ENCODE assay signal across 8 cellular contexts in the genomic region with DNA sequence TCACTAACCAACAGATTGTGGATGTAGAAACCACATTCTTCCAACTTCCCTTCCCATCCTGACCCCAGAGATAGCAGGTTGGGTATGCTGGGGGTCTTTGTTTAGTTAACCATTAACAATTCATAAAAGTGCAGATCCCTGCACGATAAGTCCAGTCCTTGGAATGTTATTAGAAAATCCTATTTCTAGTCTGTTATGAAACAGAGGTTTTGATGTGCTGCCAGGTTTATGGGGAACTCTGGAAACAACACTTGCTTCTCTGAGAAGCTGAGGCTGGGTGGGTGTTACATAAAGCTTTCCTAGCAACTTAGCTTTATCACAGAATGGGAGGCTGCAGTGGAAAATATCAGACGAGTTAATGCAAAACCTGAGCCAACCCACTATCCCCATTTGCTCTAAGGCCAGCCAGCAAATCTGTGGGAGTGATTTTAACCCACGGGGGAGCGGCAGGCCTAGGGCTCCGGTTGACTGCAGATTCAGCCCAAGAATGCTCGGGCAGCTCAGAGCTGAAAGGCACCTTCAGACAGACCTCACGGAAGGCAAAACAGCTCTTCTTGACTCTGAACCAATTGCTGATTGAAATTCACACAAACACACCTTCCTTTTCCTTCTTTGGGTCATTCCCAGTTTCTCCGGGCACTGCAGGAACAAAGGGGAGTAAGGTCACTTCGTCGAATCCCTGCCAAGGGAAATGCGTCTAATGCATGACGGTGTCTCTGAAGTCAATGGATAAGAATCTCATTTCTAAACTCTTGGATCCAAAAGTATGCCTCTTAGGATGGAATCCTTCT.
DNase-seq lines count a peak whose midpoint lies in the region; ATAC-seq, FAIRE-seq and TF ChIP-seq lines count a peak whose summit lies in the region.

No MANE protein-coding gene starts in this region.

- intact Hi-C loops in vagina (cut with DNase I) = loop anchor here (2.0 to 10.0 kb wide), 5 partner anchors 37 to 361 kb away; partner anchors contain the start of gene IRF2BP2

- H3K4me1 Mint-ChIP-seq in activated T-cell treated with anti-CD3 and anti-CD28 coated beads, Interleukin-2, amount 50 U/mL, for 4 hours (ENCODE audit: low read depth) = peaks cover 61% of the 10 kb centered on the region

- H3K4me3 Mint-ChIP-seq in activated T-cell treated with anti-CD3 and anti-CD28 coated beads, Interleukin-2, amount 50 U/mL, for 4 hours = no peak overlapping the region

- DNase-seq in A549 (ENCODE audit: low read depth in 1 of 2, low spot score in 1 of 2) = no peak
- DNase-seq in NCI-H2227 treated with DMSO at 0.1 percent for 48 hours (lab: John Stamatoyannopoulos, UW) = peak; percentile 39
- DNase-seq in dermis microvascular lymphatic vessel endothelial cell (ENCODE audit: low read depth in 2 of 2) = peak; percentile 64 to 88
- peak; percentile 71 for DNase-seq in myocyte (ENCODE audit: low read depth)
- no peak for DNase-seq in vagina (ENCODE audit: extremely low spot score in 2 of 2)
- DNase-seq in activated T-cell treated with anti-CD3 and anti-CD28 coated beads, Interleukin-2, amount 50 U/mL, for 4 hours = no peak

- no peak for TF ChIP-seq POLR2A in A549 (IDR thresholded peaks at IDR 0.05; ENCODE audit: low read length)
- no peak for TF ChIP-seq POLR2A in vagina (IDR thresholded peaks at IDR 0.05)

- CTCF ChIA-PET in A549 (lab: Yijun Ruan, JAX) = interaction anchor here (0.7 to 3.7 kb wide), 6 partner anchors 66 to 362 kb away, joined by 3 to 22 read pairs (median 3); partner anchors contain the start of gene IRF2BP2

- POLR2A ChIA-PET in A549 (lab: Yijun Ruan, JAX) = interaction anchor here (4.7 kb wide), 1 partner anchor 110 kb away, joined by 171 read pairs; the partner anchor contains the start of gene IRF2BP2

- FAIRE-seq in A549 (lab: Jason Lieb, UNC) = no peak

- H3K36me3 ChIP-seq in vagina = no peaks in the 10 kb centered on the region

- no peaks in the 10 kb centered on the region for H3K36me3 Mint-ChIP-seq in activated T-cell treated with anti-CD3 and anti-CD28 coated beads, Interleukin-2, amount 50 U/mL, for 4 hours (ENCODE audit: insufficient read depth)

- ATAC-seq in A549 (no peak), GM21825 (IDR thresholded peaks at IDR 0.05; ENCODE audit: unreplicated experiment) (no peak), GM18868 (IDR thresholded peaks at IDR 0.05; ENCODE audit: unreplicated experiment) (no peak)
- no peak for ATAC-seq in activated T-cell treated with anti-CD3 and anti-CD28 coated beads, Interleukin-2, amount 50 U/mL, for 4 hours

- TF ChIP-seq RAD21 in A549 (conservative IDR thresholded peaks at IDR 0.05 in 1 of 2, IDR thresholded peaks at IDR 0.05 in 1 of 2) = 0 out of 5 replicates have a peak, but pooled peaks of 1 of the 2 experiments have one; percentile 12

- H3K4me2 ChIP-seq in A549 = peak overlapping the region; percentile 68

- H3K27me3 ChIP-seq in vagina = no peaks in the 10 kb centered on the region

- 80% methylated on average over 12 of the region's 12 CpGs for WGBS in A549 (ENCODE audit: missing lambda C conversion rate)

- no peaks in the 10 kb centered on the region for H3K27me3 Mint-ChIP-seq in activated T-cell treated with anti-CD3 and anti-CD28 coated beads, Interleukin-2, amount 50 U/mL, for 4 hours (ENCODE audit: low read depth)

- H3K4me3 ChIP-seq in A549 = no peak overlapping the region
- no peak overlapping the region for H3K4me3 ChIP-seq in vagina

- H3K9me3 Mint-ChIP-seq in activated T-cell treated with anti-CD3 and anti-CD28 coated beads, Interleukin-2, amount 50 U/mL, for 4 hours = no peaks in the 10 kb centered on the region

- no peak for TF ChIP-seq CTCF in A549 (IDR thresholded peaks at IDR 0.05)
- TF ChIP-seq CTCF in vagina (IDR thresholded peaks at IDR 0.05) = no peak

- H3K9me3 ChIP-seq in A549 (no peaks in the 10 kb centered on the region), vagina (no peaks in the 10 kb centered on the region)

- H3K27ac ChIP-seq in A549 (peak overlapping the region; percentile 86 to 87), vagina (peak overlapping the region; percentile 91)

- H3K4me1 ChIP-seq in A549 (peaks cover 56% of the 10 kb centered on the region), vagina (peaks cover 73% of the 10 kb centered on the region)

- peak in 1 of 2 experiments; percentile 25; a peak in 2 of 5 replicates for TF ChIP-seq EP300 in A549 (IDR thresholded peaks at IDR 0.05)

TF ChIP-seq in A549, 52 proteins besides CTCF, POLR2A, EP300 and RAD21:
- 0 out of 2 replicates have a peak, but pooled peaks have one; percentile 16 for TF ChIP-seq JUNB (IDR thresholded peaks at IDR 0.05)
- TF ChIP-seq HEYL (CRISPR knock-in tag; IDR thresholded peaks at IDR 0.05) = no peak
- no peak for TF ChIP-seq HOXB5 (CRISPR knock-in tag; IDR thresholded peaks at IDR 0.05)
- no peak for TF ChIP-seq CBX2 (IDR thresholded peaks at IDR 0.05; ENCODE audit: borderline replicate concordance, low read depth)
- 0 out of 2 replicates have a peak, but pooled peaks have one; percentile 41 for TF ChIP-seq GATA3 (IDR thresholded peaks at IDR 0.05; ENCODE audit: borderline replicate concordance)

Comparison
In these comparisons a context has a peak if more than half of its experiments do, and no peak if none do; other contexts are left out.
1. DNase-seq: peak in NCI-H2227 treated with DMSO at 0.1 percent for 48 hours (single experiment), dermis microvascular lymphatic vessel endothelial cell (2 of 2) and myocyte (single experiment); none in A549 (0 of 2), vagina (0 of 2) and activated T-cell treated with anti-CD3 and anti-CD28 coated beads, Interleukin-2, amount 50 U/mL, for 4 hours (single experiment).